23 cellular contexts compared by ENCODE assay signal in the genomic region with DNA sequence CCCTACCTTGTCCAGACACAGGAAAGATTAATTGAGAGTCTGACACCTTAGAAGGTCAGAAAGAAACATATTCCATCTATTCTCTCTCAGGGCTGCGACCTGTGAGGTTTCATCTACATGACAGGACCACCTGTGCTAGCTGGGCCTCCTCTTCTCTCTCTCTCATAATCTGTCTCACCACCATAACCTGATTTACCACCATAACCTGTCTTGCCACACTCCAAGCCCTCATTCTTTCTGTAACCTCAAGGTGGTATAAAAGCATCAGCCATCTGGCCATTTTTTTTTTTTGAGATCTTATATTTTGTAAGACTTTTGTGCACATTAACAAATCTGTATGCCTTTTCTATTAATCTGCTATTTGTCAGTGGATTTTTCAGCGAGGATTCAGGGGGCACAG.
A peak's percentile ranks its signal among the peaks of the same experiment; 100 is the strongest.
DNase-seq lines count a peak whose midpoint lies in the region; ATAC-seq and TF ChIP-seq lines count a peak whose summit lies in the region.
"Had no signal": no experiment of that assay in that cellular context is flagged by ENCODE, and none has a peak within 500 bp of the region (broad histone marks: within the 10 kb centered on the region; RNA-seq: fewer than 3 reads in every experiment).

No MANE protein-coding gene starts in this region.

- peak overlapping the region; percentile 83 for H3K27ac Mint-ChIP-seq in activated CD4-positive, alpha-beta memory T cell treated with anti-CD3 and anti-CD28 coated beads for 36 hours
- no peak overlapping the region for H3K27ac Mint-ChIP-seq in activated CD4-positive, alpha-beta memory T cell treated with anti-CD3 and anti-CD28 coated beads, Interleukin-2, amount 10 ng/mL, durations not matched to agents 7 days and 5 days
- H3K27ac Mint-ChIP-seq in naive thymus-derived CD4-positive, alpha-beta T cell: peak overlapping the region in 5 of 9 donors; percentile 10 to 63 (median 38)
- no peak overlapping the region for H3K27ac Mint-ChIP-seq in T-cell
- H3K27ac Mint-ChIP-seq: HFFc6 had no signal

- no peaks in the 10 kb centered on the region; the same call in 1 of the 2 replicates for H3K36me3 ChIP-seq in WERI-Rb-1
- H3K36me3 ChIP-seq in naive thymus-derived CD4-positive, alpha-beta T cell (ENCODE audit: control insufficient read depth in 2 of 3, insufficient read depth in 3 of 3, low read length in 3 of 3): no peaks in the 10 kb centered on the region
- H3K36me3 ChIP-seq: upper lobe of right lung had no signal

- POLR2A ChIA-PET in activated CD4-positive, alpha-beta memory T cell treated with anti-CD3 and anti-CD28 coated beads for 36 hours (lab: Charles Lee): interaction anchor here (1.2 to 1.5 kb wide), 2 partner anchors 15 to 170 kb away, joined by 3 to 4 read pairs; no protein-coding TSS in a partner anchor
- POLR2A ChIA-PET in activated CD4-positive, alpha-beta memory T cell treated with anti-CD3 and anti-CD28 coated beads, Interleukin-2, amount 10 ng/mL, durations not matched to agents 7 days and 5 days (lab: Charles Lee): interaction anchor here (1.2 kb wide), 1 partner anchor 12 kb away, joined by 3 read pairs; no protein-coding TSS in a partner anchor
- POLR2A ChIA-PET in naive thymus-derived CD4-positive, alpha-beta T cell (lab: Charles Lee): no interaction called here
- POLR2A ChIA-PET in T-cell (lab: Charles Lee): no interaction called here

- H3K27me3 ChIP-seq in WERI-Rb-1 (ENCODE audit: insufficient read depth, low read depth, severe bottlenecking): no peaks in the 10 kb centered on the region
- H3K27me3 ChIP-seq in naive thymus-derived CD4-positive, alpha-beta T cell (ENCODE audit: control insufficient read depth in 2 of 2, insufficient read depth in 2 of 2, low read length in 2 of 2): no peaks in the 10 kb centered on the region
- H3K27me3 ChIP-seq: gastroesophageal sphincter, upper lobe of right lung had no signal

- no peak overlapping the region for H3K4me3 ChIP-seq in WERI-Rb-1 (ENCODE audit: low read depth, low read length)
- no peak overlapping the region for H3K4me3 ChIP-seq in naive thymus-derived CD4-positive, alpha-beta T cell (ENCODE audit: low read length)
- H3K4me3 ChIP-seq: coronary artery, gastroesophageal sphincter, upper lobe of right lung had no signal

- peak overlapping the region; percentile 38 for H3K27ac ChIP-seq in WERI-Rb-1
- no peak overlapping the region for H3K27ac ChIP-seq in naive thymus-derived CD4-positive, alpha-beta T cell (ENCODE audit: low read depth, low read length)
- H3K27ac ChIP-seq: C4-2B, coronary artery, gastroesophageal sphincter, upper lobe of right lung had no signal

- H3K27me3 Mint-ChIP-seq in activated CD4-positive, alpha-beta memory T cell treated with anti-CD3 and anti-CD28 coated beads for 36 hours: no peaks in the 10 kb centered on the region
- no peaks in the 10 kb centered on the region for H3K27me3 Mint-ChIP-seq in activated CD4-positive, alpha-beta memory T cell treated with anti-CD3 and anti-CD28 coated beads, Interleukin-2, amount 10 ng/mL, durations not matched to agents 7 days and 5 days
- H3K27me3 Mint-ChIP-seq in naive thymus-derived CD4-positive, alpha-beta T cell: no peaks in the 10 kb centered on the region
- H3K27me3 Mint-ChIP-seq in T-cell: no peaks in the 10 kb centered on the region

- intact Hi-C loops in activated CD4-positive, alpha-beta memory T cell treated with anti-CD3 and anti-CD28 coated beads for 36 hours (cut with micrococcal nuclease): no loop called here
- intact Hi-C loops in naive thymus-derived CD4-positive, alpha-beta T cell (cut with micrococcal nuclease): loop anchor here in 1 of 2 donors (10.0 kb wide), 1 partner anchor 94 kb away; no protein-coding TSS in a partner anchor

- peaks cover 11% of the 10 kb centered on the region for H3K9me3 Mint-ChIP-seq in activated CD4-positive, alpha-beta memory T cell treated with anti-CD3 and anti-CD28 coated beads for 36 hours
- peaks cover 9% of the 10 kb centered on the region for H3K9me3 Mint-ChIP-seq in activated CD4-positive, alpha-beta memory T cell treated with anti-CD3 and anti-CD28 coated beads, Interleukin-2, amount 10 ng/mL, durations not matched to agents 7 days and 5 days
- peaks cover 0 to 19% (median 11%) of the 10 kb centered on the region in 11 donors for H3K9me3 Mint-ChIP-seq in naive thymus-derived CD4-positive, alpha-beta T cell
- H3K9me3 Mint-ChIP-seq in T-cell: peaks cover 0 to 9% (median 8%) of the 10 kb centered on the region in 3 donors

- CTCF ChIA-PET in activated CD4-positive, alpha-beta memory T cell treated with anti-CD3 and anti-CD28 coated beads for 36 hours (lab: Charles Lee): interaction anchor here (1.1 to 3.4 kb wide), 2 partner anchors 17 to 171 kb away, joined by 3 to 21 read pairs; no protein-coding TSS in a partner anchor
- CTCF ChIA-PET in activated CD4-positive, alpha-beta memory T cell treated with anti-CD3 and anti-CD28 coated beads, Interleukin-2, amount 10 ng/mL, durations not matched to agents 7 days and 5 days (lab: Charles Lee): no interaction called here
- CTCF ChIA-PET in naive thymus-derived CD4-positive, alpha-beta T cell (lab: Charles Lee): no interaction called here
- CTCF ChIA-PET in T-cell (lab: Charles Lee): interaction anchor here in 1 of 2 donors (0.5 kb wide), 1 partner anchor 146 kb away, joined by 9 read pairs; no protein-coding TSS in a partner anchor

- no peak for DNase-seq in activated CD4-positive, alpha-beta memory T cell treated with anti-CD3 and anti-CD28 coated beads for 36 hours
- DNase-seq in activated CD4-positive, alpha-beta memory T cell treated with anti-CD3 and anti-CD28 coated beads, Interleukin-2, amount 10 ng/mL, durations not matched to agents 7 days and 5 days: no peak
- DNase-seq in WERI-Rb-1 (peak; percentile 17), HCEC 1CT (no peak), T-cell (no peak), activated gamma-delta T cell treated with Interleukin-2 at 50 U/mL for 16 hours (no peak)
- DNase-seq in naive thymus-derived CD4-positive, alpha-beta T cell: no peak
- DNase-seq: activated CD4-positive, alpha-beta T cell treated with anti-CD3 and anti-CD28 coated beads for 4 hours; activated T-cell treated with anti-CD3 and anti-CD28 coated beads, Interleukin-2, amount 50 U/mL, for 4 hours; aorta; DMS79; HFFc6; NCI-H146; NCI-H345; right cardiac atrium; SHP77 treated with DMSO at 0.1 percent for 48 hours; stimulated activated CD4-positive, alpha-beta T cell treated with anti-CD3 and anti-CD28 coated beads, Interleukin-15, amount 100 ng/mL, for 24 hours; stimulated activated naive CD4-positive, alpha-beta T cell; upper lobe of right lung had no signal

- peaks cover 14% of the 10 kb centered on the region for H3K36me3 Mint-ChIP-seq in activated CD4-positive, alpha-beta memory T cell treated with anti-CD3 and anti-CD28 coated beads for 36 hours
- H3K36me3 Mint-ChIP-seq in activated CD4-positive, alpha-beta memory T cell treated with anti-CD3 and anti-CD28 coated beads, Interleukin-2, amount 10 ng/mL, durations not matched to agents 7 days and 5 days (ENCODE audit: low read depth): peaks cover 26% of the 10 kb centered on the region
- peaks cover 10 to 52% (median 32%) of the 10 kb centered on the region in 5 donors for H3K36me3 Mint-ChIP-seq in naive thymus-derived CD4-positive, alpha-beta T cell
- peaks cover 38% of the 10 kb centered on the region for H3K36me3 Mint-ChIP-seq in T-cell

- ATAC-seq in GM21423 (IDR thresholded peaks at IDR 0.05; ENCODE audit: unreplicated experiment) (peak; percentile 12), T-cell (replicated peaks in 1 of 4) (no peak)
- ATAC-seq in naive thymus-derived CD4-positive, alpha-beta T cell: no peak
- ATAC-seq: gastroesophageal sphincter, right cardiac atrium, upper lobe of right lung had no signal

- peaks cover 0 to 9% of the 10 kb centered on the region in 2 donors for H3K4me1 ChIP-seq in naive thymus-derived CD4-positive, alpha-beta T cell (ENCODE audit: control insufficient read depth in 2 of 2, insufficient read depth in 2 of 2, low read length in 2 of 2)
- H3K4me1 ChIP-seq: upper lobe of right lung had no signal

- no peak overlapping the region for H3K4me3 Mint-ChIP-seq in activated CD4-positive, alpha-beta memory T cell treated with anti-CD3 and anti-CD28 coated beads for 36 hours
- H3K4me3 Mint-ChIP-seq in activated CD4-positive, alpha-beta memory T cell treated with anti-CD3 and anti-CD28 coated beads, Interleukin-2, amount 10 ng/mL, durations not matched to agents 7 days and 5 days: no peak overlapping the region
- no peak overlapping the region for H3K4me3 Mint-ChIP-seq in naive thymus-derived CD4-positive, alpha-beta T cell
- H3K4me3 Mint-ChIP-seq in T-cell: no peak overlapping the region
- H3K4me3 Mint-ChIP-seq: activated T-cell treated with anti-CD3 and anti-CD28 coated beads, Interleukin-2, amount 50 U/mL, for 4 hours; HFFc6 had no signal

- peaks cover 4% of the 10 kb centered on the region for H3K9me3 ChIP-seq in WERI-Rb-1 (ENCODE audit: severe bottlenecking)
- H3K9me3 ChIP-seq in naive thymus-derived CD4-positive, alpha-beta T cell (ENCODE audit: control insufficient read depth in 2 of 3, low read length in 3 of 3): peaks cover 0 to 5% (median 0%) of the 10 kb centered on the region in 3 experiments

- peaks cover 63% of the 10 kb centered on the region for H3K4me1 Mint-ChIP-seq in activated CD4-positive, alpha-beta memory T cell treated with anti-CD3 and anti-CD28 coated beads for 36 hours (ENCODE audit: low read depth)
- peaks cover 50% of the 10 kb centered on the region for H3K4me1 Mint-ChIP-seq in activated CD4-positive, alpha-beta memory T cell treated with anti-CD3 and anti-CD28 coated beads, Interleukin-2, amount 10 ng/mL, durations not matched to agents 7 days and 5 days
- peaks cover 22 to 63% (median 53%) of the 10 kb centered on the region in 7 donors for H3K4me1 Mint-ChIP-seq in naive thymus-derived CD4-positive, alpha-beta T cell
- H3K4me1 Mint-ChIP-seq in T-cell: peaks cover 45 to 64% (median 62%) of the 10 kb centered on the region in 3 donors

- TF ChIP-seq CTCF in WERI-Rb-1 (IDR thresholded peaks at IDR 0.05; ENCODE audit: low read depth, low read length): no peak

Comparison
In these comparisons a context has a peak if more than half of its experiments do, and no peak if none do; other contexts are left out.
1. H3K27ac Mint-ChIP-seq: peak in activated CD4-positive, alpha-beta memory T cell treated with anti-CD3 and anti-CD28 coated beads for 36 hours (single experiment) and naive thymus-derived CD4-positive, alpha-beta T cell (5 of 9); none in activated CD4-positive, alpha-beta memory T cell treated with anti-CD3 and anti-CD28 coated beads, Interleukin-2, amount 10 ng/mL, durations not matched to agents 7 days and 5 days (single experiment) and T-cell (0 of 2).
2. POLR2A ChIA-PET loops: an anchor here in activated CD4-positive, alpha-beta memory T cell treated with anti-CD3 and anti-CD28 coated beads for 36 hours (1.2 to 1.5 kb wide) and activated CD4-positive, alpha-beta memory T cell treated with anti-CD3 and anti-CD28 coated beads, Interleukin-2, amount 10 ng/mL, durations not matched to agents 7 days and 5 days (1.2 kb wide); none called in naive thymus-derived CD4-positive, alpha-beta T cell and T-cell.